ENCODE assay signal across 17 cellular contexts in the genomic region with DNA sequence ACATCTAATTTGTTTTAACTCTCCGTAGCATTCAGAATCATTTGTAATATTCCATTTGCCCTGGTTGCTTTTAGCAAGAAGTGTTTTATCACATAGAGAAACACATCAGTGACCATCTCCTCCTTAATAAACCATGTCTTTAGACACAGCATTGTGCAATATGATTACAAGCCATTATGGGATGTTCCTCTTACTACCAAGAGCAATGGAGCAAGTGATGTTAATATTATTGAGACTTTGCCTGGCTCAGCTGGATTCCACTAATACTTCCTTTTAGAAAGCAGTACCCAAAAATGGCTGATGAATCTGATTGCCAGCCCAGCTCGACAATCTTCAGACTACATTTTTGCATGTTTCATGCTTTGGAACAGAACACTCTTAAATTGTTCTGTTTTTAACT.
DNase-seq lines count a peak whose midpoint lies in the region; ATAC-seq and TF ChIP-seq lines count a peak whose summit lies in the region.
"Had no signal": no experiment of that assay in that cellular context is flagged by ENCODE, and none has a peak within 500 bp of the region (broad histone marks: within the 10 kb centered on the region; RNA-seq: fewer than 3 reads in every experiment).

No MANE protein-coding gene starts in this region.

- H2AK5ac ChIP-seq in IMR-90 (ENCODE audit: low read depth, low read length) = no peak overlapping the region

- H3K9me3 ChIP-seq in IMR-90 (ENCODE audit: control insufficient read depth, insufficient read depth, low read length) = peaks cover 3% of the 10 kb centered on the region; the same call in 1 of the 2 replicates
- H3K9me3 ChIP-seq in adipocyte (ENCODE audit: control insufficient read depth, low read length) = no peaks in the 10 kb centered on the region
- H3K9me3 ChIP-seq: SJSA1 had no signal

- H3K9me3 Mint-ChIP-seq in stimulated activated naive B cell treated with anti-CD40 and anti-IgM and Interleukin-4, amounts not matched to agents 10 μg/mL and 1 μg/mL and 100 μg/mL, for 72 hours = no peaks in the 10 kb centered on the region

- H3K4me1 Mint-ChIP-seq in stimulated activated naive B cell treated with anti-CD40 and anti-IgM and Interleukin-4, amounts not matched to agents 10 μg/mL and 1 μg/mL and 100 μg/mL, for 72 hours = peaks cover 6 to 20% of the 10 kb centered on the region in 2 donors

- intact Hi-C loops in IMR-90 (cut with micrococcal nuclease) = no loop called here
- intact Hi-C loops in sciatic nerve (cut with DNase I) = no loop called here

- H3K4ac ChIP-seq in IMR-90 (ENCODE audit: low read depth, low read length) = no peak overlapping the region

- no peak overlapping the region for H2BK5ac ChIP-seq in IMR-90 (ENCODE audit: low read depth, low read length, poor library complexity, severe bottlenecking)

- CTCF ChIA-PET in IMR-90 (lab: Yijun Ruan, JAX) = no interaction called here

- H3K9me1 ChIP-seq in IMR-90 (ENCODE audit: insufficient read depth, low read length) = no peaks in the 10 kb centered on the region

- no peak overlapping the region for H3K56ac ChIP-seq in IMR-90 (ENCODE audit: extremely low read depth, insufficient read depth, low read length)

- no peak overlapping the region for H2BK20ac ChIP-seq in IMR-90 (ENCODE audit: low read depth, low read length)

- BruUV-seq in IMR-90 (replicated peaks; lab: Mats Ljungman, UMichigan) = no TSS peak

- no peaks in the 10 kb centered on the region for H4K20me1 ChIP-seq in IMR-90 (ENCODE audit: insufficient read depth, low read length)

- H4K5ac ChIP-seq in IMR-90 (ENCODE audit: low read depth, low read length) = no peak overlapping the region

- H2AK9ac ChIP-seq in IMR-90 (replicated peaks; ENCODE audit: low read depth, low read length, poor library complexity) = no peak overlapping the region

- H3K14ac ChIP-seq in IMR-90 (replicated peaks; ENCODE audit: low read depth, low read length) = no peak overlapping the region

- DNase-seq in Ammon's horn (ENCODE audit: low spot score) (peak; percentile 18), IMR-90 (no peak), adipocyte (ENCODE audit: low read depth) (no peak), sciatic nerve (ENCODE audit: low spot score) (no peak), HT-29 (ENCODE audit: low spot score) (no peak), Kasumi-1 (lab: John Stamatoyannopoulos, UW) (no peak)
- DNase-seq in stimulated activated naive B cell treated with anti-CD40 and anti-IgM and Interleukin-4, amounts not matched to agents 10 μg/mL and 1 μg/mL and 100 μg/mL, for 72 hours = no peak
- DNase-seq: AML-193, DMS 273 treated with DMSO at 0.1 percent for 48 hours, DND-41, NCI-H1105 treated with DMSO at 0.1 percent for 48 hours, NCI-H1694, NCI-H2081 treated with DMSO at 0.1 percent for 48 hours, NCI-H446 treated with DMSO at 0.1 percent for 48 hours had no signal

- no peak overlapping the region for H4K91ac ChIP-seq in IMR-90 (ENCODE audit: insufficient read depth, low read depth, low read length)

- H2BK15ac ChIP-seq in IMR-90 (ENCODE audit: low read depth, low read length) = no peak overlapping the region

- H3K4me1 ChIP-seq in IMR-90 (ENCODE audit: control insufficient read depth, insufficient read depth, low read length) (no peaks in the 10 kb centered on the region), adipocyte (ENCODE audit: control insufficient read depth, insufficient read depth, low read length) (peaks cover 87% of the 10 kb centered on the region)

- H3K4me2 ChIP-seq in IMR-90 (ENCODE audit: low read depth, low read length) = no peak overlapping the region
- H3K4me2 ChIP-seq: KMS-11 had no signal

- H3K4me3 Mint-ChIP-seq in stimulated activated naive B cell treated with anti-CD40 and anti-IgM and Interleukin-4, amounts not matched to agents 10 μg/mL and 1 μg/mL and 100 μg/mL, for 72 hours = no peak overlapping the region
- H3K4me3 Mint-ChIP-seq: CD14-positive monocyte had no signal

- TF ChIP-seq POLR2A in IMR-90 (IDR thresholded peaks at IDR 0.05; ENCODE audit: low read depth, low read length) = no peak

- no peak overlapping the region for H3K27ac ChIP-seq in IMR-90 (ENCODE audit: insufficient read depth, low read length)
- H3K27ac ChIP-seq: KMS-11, SJSA1 had no signal

- peaks cover 0 to 3% of the 10 kb centered on the region in 2 donors for H3K27me3 Mint-ChIP-seq in stimulated activated naive B cell treated with anti-CD40 and anti-IgM and Interleukin-4, amounts not matched to agents 10 μg/mL and 1 μg/mL and 100 μg/mL, for 72 hours

- POLR2A ChIA-PET in IMR-90 (lab: Charles Lee; ENCODE audit: unreplicated experiment) = no interaction called here

- WGBS in IMR-90 (ENCODE audit: extremely low coverage in 2 of 2, insufficient read length in 1 of 2), 2 experiments = no CpG with 5 or more reads among the region's 2 CpGs

- H4K8ac ChIP-seq in IMR-90 (ENCODE audit: low read depth in 2 of 2, low read length in 2 of 2) = no peak overlapping the region

- H3K23ac ChIP-seq in IMR-90 (ENCODE audit: low read depth, low read length) = no peak overlapping the region

- no peak for TF ChIP-seq RAD21 in IMR-90 (IDR thresholded peaks at IDR 0.05; ENCODE audit: low read length)

- H2BK120ac ChIP-seq in IMR-90 (ENCODE audit: low read depth, low read length) = no peak overlapping the region

- no peak overlapping the region for H3K27ac Mint-ChIP-seq in stimulated activated naive B cell treated with anti-CD40 and anti-IgM and Interleukin-4, amounts not matched to agents 10 μg/mL and 1 μg/mL and 100 μg/mL, for 72 hours

- H2AFZ ChIP-seq in IMR-90 (replicated peaks; ENCODE audit: low read length, poor library complexity) = no peak overlapping the region

- H3K4me3 ChIP-seq in IMR-90 (ENCODE audit: insufficient read depth, low read depth, low read length) (no peak overlapping the region), adipocyte (ENCODE audit: low read length) (no peak overlapping the region)
- H3K4me3 ChIP-seq: SJSA1 had no signal

- H3K36me3 ChIP-seq in IMR-90 (ENCODE audit: control insufficient read depth, insufficient read depth, low read length) (no peaks in the 10 kb centered on the region), adipocyte (ENCODE audit: control insufficient read depth, insufficient read depth, low read length, severe bottlenecking) (no peaks in the 10 kb centered on the region)
- H3K36me3 ChIP-seq: SJSA1 had no signal

- H3K36me3 Mint-ChIP-seq in stimulated activated naive B cell treated with anti-CD40 and anti-IgM and Interleukin-4, amounts not matched to agents 10 μg/mL and 1 μg/mL and 100 μg/mL, for 72 hours = no peaks in the 10 kb centered on the region
- H3K36me3 Mint-ChIP-seq: CD14-positive monocyte had no signal

- TF ChIP-seq CTCF in IMR-90 (conservative IDR thresholded peaks at IDR 0.05; ENCODE audit: low read depth, low read length) = no peak

- ATAC-seq in IMR-90 (ENCODE audit: low read depth) (no peak), sciatic nerve (peak; percentile 71)
- ATAC-seq in stimulated activated naive B cell treated with anti-CD40 and anti-IgM and Interleukin-4, amounts not matched to agents 10 μg/mL and 1 μg/mL and 100 μg/mL, for 72 hours (replicated peaks) = no peak

- no peaks in the 10 kb centered on the region for H3K79me1 ChIP-seq in IMR-90 (ENCODE audit: low read depth in 1 of 2, low read length in 2 of 2)

- dilution Hi-C loops in IMR-90 (cut with HindIII; ENCODE audit: low sequenced_read_pairs, unreplicated experiment) = no loop called here

- no peak overlapping the region for H3K18ac ChIP-seq in IMR-90 (ENCODE audit: low read depth, low read length)

- H3K27me3 ChIP-seq in IMR-90 (ENCODE audit: control insufficient read depth, insufficient read depth, low read length) = no peaks in the 10 kb centered on the region
- H3K27me3 ChIP-seq in adipocyte (replicated peaks; ENCODE audit: control insufficient read depth, insufficient read depth, low read length) = no peaks in the 10 kb centered on the region
- H3K27me3 ChIP-seq: SJSA1 had no signal

- H3K9ac ChIP-seq in IMR-90 (ENCODE audit: low read depth, low read length) (no peak overlapping the region), adipocyte (ENCODE audit: low read length) (peak overlapping the region; percentile 7)
- H3K9ac ChIP-seq: KMS-11 had no signal

- in situ Hi-C loops in IMR-90 (cut with MboI; ENCODE audit: low sequenced_read_pairs) = no loop called here

TF ChIP-seq in IMR-90, 13 proteins besides CTCF, POLR2A, EP300 and RAD21:
- TF ChIP-seq BHLHE40 (IDR thresholded peaks at IDR 0.05; ENCODE audit: low read depth, low read length) (no peak), CEBPB (IDR thresholded peaks at IDR 0.05; ENCODE audit: low read depth, low read length) (peak; percentile 14; the same call in 1 of the 2 replicates)
